Comparison of ENCODE assay signal across 30 cellular contexts in the genomic region with DNA sequence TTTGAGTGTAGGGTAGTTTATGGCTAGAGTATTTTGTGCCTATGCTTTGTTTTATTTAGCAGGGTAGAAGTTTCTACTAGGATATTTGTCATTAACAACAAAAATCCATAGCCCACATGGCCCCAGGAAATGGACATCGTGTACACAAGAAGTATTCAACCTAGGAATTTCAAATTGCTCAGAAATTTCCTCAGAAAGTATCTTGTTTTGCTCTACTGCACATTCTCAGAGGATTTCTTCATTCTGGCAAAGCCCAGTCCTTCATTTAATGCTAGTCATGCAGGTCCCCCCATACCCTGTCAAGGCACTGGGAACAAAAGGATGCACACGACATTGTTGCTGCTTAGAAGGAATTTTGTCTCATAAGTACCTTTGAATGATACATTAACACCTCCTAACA. TPM values are rescaled to one million over a fixed set of nuclear protein-coding genes. Genes with fewer than 3 reads are reported as not detected.
"Had no signal": no experiment of that assay in that cellular context is flagged by ENCODE, and none has a peak within 500 bp of the region (broad histone marks: within the 10 kb centered on the region; RNA-seq: fewer than 3 reads in every experiment).

No MANE protein-coding gene starts in this region.

- H3K36me3 ChIP-seq: cardiac muscle cell had no signal

- H3K27me3 ChIP-seq: cardiac muscle cell had no signal

- DNase-seq: activated B cell treated with CpG ODN at 0.5 μM for 24 hours; activated CD4-positive, alpha-beta memory T cell treated with anti-CD3 and anti-CD28 coated beads for 36 hours; activated CD4-positive, alpha-beta T cell treated with anti-CD3 and anti-CD28 coated beads for 4 hours; activated CD4-positive, alpha-beta T cell treated with anti-CD3 and anti-CD28 coated beads, Interleukin-2, amount 10 ng/mL, durations not matched to agents 24 days and 14 days; activated CD4-positive, alpha-beta T cell treated with anti-CD3 and anti-CD28 coated beads, Interleukin-2, amount 50 U/mL, for 1 hour; activated CD4-positive, alpha-beta T cell treated with anti-CD3 and anti-CD28 coated beads, Interleukin-2, amount 50 U/mL, for 4 hours; activated CD4-positive, CD25-positive, alpha-beta regulatory T cell treated with anti-CD3 and anti-CD28 coated beads, Interleukin-2, amount 50 U/mL, for 72 hours; activated CD8-positive, alpha-beta memory T cell treated with anti-CD3 and anti-CD28 coated beads, Interleukin-2, amount 50 U/mL, for 4 hours; activated CD8-positive, alpha-beta T cell treated with anti-CD3 and anti-CD28 coated beads for 36 hours; activated effector memory CD4-positive, alpha-beta T cell treated with anti-CD3 and anti-CD28 coated beads, Interleukin-2, amount 50 U/mL, for 16 hours; activated gamma-delta T cell treated with Interleukin-2 at 50 U/mL for 16 hours; activated naive CD4-positive, alpha-beta T cell; activated naive CD4-positive, alpha-beta T cell treated with anti-CD3 and anti-CD28 coated beads for 36 hours; activated naive CD4-positive, alpha-beta T cell treated with anti-CD3 and anti-CD28 coated beads, Interleukin-2, amount 50 U/mL, for 16 hours; activated naive CD8-positive, alpha-beta T cell treated with anti-CD3 and anti-CD28 coated beads for 36 hours; activated T-cell treated with anti-CD3 and anti-CD28 coated beads for 4 hours; activated T-cell treated with anti-CD3 and anti-CD28 coated beads, Interleukin-2, amount 50 U/mL, for 1 hour; activated T-cell treated with anti-CD3 and anti-CD28 coated beads, Interleukin-2, amount 50 U/mL, for 4 hours; activated T-cell treated with anti-CD3 and anti-CD28 coated beads, Interleukin-2, amount 50 U/mL, for 72 hours; aorta; caudate nucleus; cerebellar nuclear complex; SW 1271; T-helper 1 cell; T-helper 2 cell; T-helper 9 cell had no signal

- H3K27ac ChIP-seq: cardiac muscle cell, VCaP had no signal

- H3K4me3 ChIP-seq: cardiac muscle cell had no signal

- FAIRE-seq: bronchial epithelial cell, TTC549 had no signal

RNA-seq across cellular contexts. Expression of a gene that starts 34.4 kb away (rescaled TPM):
- total RNA-seq: cardiac muscle cell had no signal
- polyA plus RNA-seq: cardiac muscle cell had no signal
